Comparison of ENCODE assay signal across 17 cellular contexts in genomic region chr4:100208459-100208858, GRCh38. TPM values are rescaled to one million over a fixed set of nuclear protein-coding genes. Genes with fewer than 3 reads are reported as not detected.
A peak's percentile ranks its signal among the peaks of the same experiment; 100 is the strongest.
DNase-seq lines count a peak whose midpoint lies in the region; ATAC-seq, FAIRE-seq and TF ChIP-seq lines count a peak whose summit lies in the region.
"Had no signal": no experiment of that assay in that cellular context is flagged by ENCODE, and none has a peak within 500 bp of the region (broad histone marks: within the 10 kb centered on the region; RNA-seq: fewer than 3 reads in every experiment).

No MANE protein-coding gene starts in this region.

- POLR2A ChIA-PET in A549 (lab: Yijun Ruan, JAX), result no interaction called here

- TF ChIP-seq POLR2A in A549 (IDR thresholded peaks at IDR 0.05; ENCODE audit: low read length), result no peak

- CTCF ChIA-PET in A549 (lab: Yijun Ruan, JAX), result no interaction called here

- intact Hi-C loops in activated T-helper 1 cell treated with anti-CD3 and anti-CD28 coated beads, Interleukin-12 subunit alpha, Interleukin-12 subunit beta, Interleukin-2, Interleukin-4 antibody, amounts not matched to agents 30 ng/mL and 10 ng/mL and 1 ng/mL, durations not matched to agents 14 hours and 24 hours and 36 hours (cut with micrococcal nuclease), result loop anchor here (5.0 kb wide), 1 partner anchor 111 kb away; no protein-coding TSS in a partner anchor

- DNase-seq in A549 (ENCODE audit: low read depth in 1 of 2, low spot score in 1 of 2), result peak in 1 of 2 experiments; percentile 56
- DNase-seq in M059J (ENCODE audit: low read depth), result peak; percentile 28
- DNase-seq in DMS 273 (lab: John Stamatoyannopoulos, UW; ENCODE audit: unreplicated experiment), result no peak
- no peak for DNase-seq in NCI-H2196 treated with DMSO at 0.1 percent for 48 hours (lab: John Stamatoyannopoulos, UW; ENCODE audit: unreplicated experiment)
- DNase-seq in NCI-H748 (lab: John Stamatoyannopoulos, UW; ENCODE audit: unreplicated experiment), result no peak
- DNase-seq in activated T-helper 1 cell treated with anti-CD3 and anti-CD28 coated beads, Interleukin-12 subunit alpha, Interleukin-12 subunit beta, Interleukin-2, Interleukin-4 antibody, amounts not matched to agents 30 ng/mL and 10 ng/mL and 1 ng/mL, durations not matched to agents 14 hours and 24 hours and 36 hours (ENCODE audit: low spot score), result no peak
- DNase-seq: activated CD4-positive, alpha-beta T cell treated with anti-CD3 and anti-CD28 coated beads, Interleukin-2, amount 50 U/mL, for 1 hour; DMS79; mucosa of descending colon; NCI-H1417 treated with DMSO at 0.1 percent for 48 hours; NCI-H524; RPMI8226 had no signal

- H3K9me3 Mint-ChIP-seq in activated T-helper 1 cell treated with anti-CD3 and anti-CD28 coated beads, Interleukin-12 subunit alpha, Interleukin-12 subunit beta, Interleukin-2, Interleukin-4 antibody, amounts not matched to agents 30 ng/mL and 10 ng/mL and 1 ng/mL, durations not matched to agents 14 hours and 24 hours and 36 hours, result no peaks in the 10 kb centered on the region
- H3K9me3 Mint-ChIP-seq: type B pancreatic cell had no signal

- no peak overlapping the region for H3K27ac Mint-ChIP-seq in activated T-helper 1 cell treated with anti-CD3 and anti-CD28 coated beads, Interleukin-12 subunit alpha, Interleukin-12 subunit beta, Interleukin-2, Interleukin-4 antibody, amounts not matched to agents 30 ng/mL and 10 ng/mL and 1 ng/mL, durations not matched to agents 14 hours and 24 hours and 36 hours
- H3K27ac Mint-ChIP-seq: type B pancreatic cell had no signal

- H3K4me1 ChIP-seq in A549, result 0 out of 3 replicates have a peak, but pooled peaks cover 6% of the 10 kb centered on the region
- H3K4me1 ChIP-seq: parathyroid adenoma had no signal

- H3K4me1 Mint-ChIP-seq in activated T-helper 1 cell treated with anti-CD3 and anti-CD28 coated beads, Interleukin-12 subunit alpha, Interleukin-12 subunit beta, Interleukin-2, Interleukin-4 antibody, amounts not matched to agents 30 ng/mL and 10 ng/mL and 1 ng/mL, durations not matched to agents 14 hours and 24 hours and 36 hours (ENCODE audit: low read depth), result peaks cover 32% of the 10 kb centered on the region

- 4% methylated on average over 3 of the region's 3 CpGs for WGBS in A549 (ENCODE audit: missing lambda C conversion rate)

- ATAC-seq in A549 (peak; percentile 56 to 61; a peak in 3 of 6 replicates), GM19043 (IDR thresholded peaks at IDR 0.05; ENCODE audit: low read depth, unreplicated experiment) (peak; percentile 5), HG02870 (IDR thresholded peaks at IDR 0.05; ENCODE audit: unreplicated experiment) (peak; percentile 4)
- ATAC-seq: mucosa of descending colon had no signal

- no peaks in the 10 kb centered on the region for H3K36me3 Mint-ChIP-seq in activated T-helper 1 cell treated with anti-CD3 and anti-CD28 coated beads, Interleukin-12 subunit alpha, Interleukin-12 subunit beta, Interleukin-2, Interleukin-4 antibody, amounts not matched to agents 30 ng/mL and 10 ng/mL and 1 ng/mL, durations not matched to agents 14 hours and 24 hours and 36 hours (ENCODE audit: low read depth)
- H3K36me3 Mint-ChIP-seq: type B pancreatic cell had no signal

- TF ChIP-seq EP300 in A549 (IDR thresholded peaks at IDR 0.05), result no peak

- no peak overlapping the region for H3K4me3 ChIP-seq in A549
- H3K4me3 ChIP-seq: mucosa of descending colon had no signal

- no peak for FAIRE-seq in A549 (lab: Jason Lieb, UNC)
- FAIRE-seq: GM12891 had no signal

- no peak for TF ChIP-seq CTCF in A549 (IDR thresholded peaks at IDR 0.05)

- H3K9me3 ChIP-seq in A549, result no peaks in the 10 kb centered on the region
- H3K9me3 ChIP-seq: mucosa of descending colon had no signal

- TF ChIP-seq RAD21 in A549 (conservative IDR thresholded peaks at IDR 0.05 in 1 of 2, IDR thresholded peaks at IDR 0.05 in 1 of 2), result no peak

- H3K4me3 Mint-ChIP-seq in activated T-helper 1 cell treated with anti-CD3 and anti-CD28 coated beads, Interleukin-12 subunit alpha, Interleukin-12 subunit beta, Interleukin-2, Interleukin-4 antibody, amounts not matched to agents 30 ng/mL and 10 ng/mL and 1 ng/mL, durations not matched to agents 14 hours and 24 hours and 36 hours, result no peak overlapping the region
- H3K4me3 Mint-ChIP-seq: type B pancreatic cell had no signal

- peak overlapping the region; percentile 64 for H3K4me2 ChIP-seq in A549

- H3K27ac ChIP-seq in A549, result peak overlapping the region in 1 of 2 experiments; percentile 33; a peak in 1 of 6 replicates
- H3K27ac ChIP-seq: parathyroid adenoma had no signal

- H3K27me3 Mint-ChIP-seq in activated T-helper 1 cell treated with anti-CD3 and anti-CD28 coated beads, Interleukin-12 subunit alpha, Interleukin-12 subunit beta, Interleukin-2, Interleukin-4 antibody, amounts not matched to agents 30 ng/mL and 10 ng/mL and 1 ng/mL, durations not matched to agents 14 hours and 24 hours and 36 hours (ENCODE audit: insufficient read depth), result peaks cover 19% of the 10 kb centered on the region

TF ChIP-seq in A549, 52 proteins besides CTCF, POLR2A, EP300 and RAD21:
- TF ChIP-seq EHMT2 (IDR thresholded peaks at IDR 0.05; ENCODE audit: low read depth) (no peak), MAX (IDR thresholded peaks at IDR 0.05) (no peak), CBX8 (IDR thresholded peaks at IDR 0.05) (no peak), EHF (CRISPR knock-in tag; IDR thresholded peaks at IDR 0.05) (no peak), RNF2 (IDR thresholded peaks at IDR 0.05; ENCODE audit: borderline replicate concordance, low read depth) (no peak), HOXA7 (CRISPR knock-in tag; IDR thresholded peaks at IDR 0.05) (no peak), PBX3 (IDR thresholded peaks at IDR 0.05) (no peak), CEBPB (IDR thresholded peaks at IDR 0.05) (no peak), SREBF2 (IDR thresholded peaks at IDR 0.05) (no peak), ZNF302 (CRISPR knock-in tag; IDR thresholded peaks at IDR 0.05) (no peak)

RNA-seq across cellular contexts. Expression of gene DDIT4L, which starts 18.2 kb away (rescaled TPM):
- polyA plus RNA-seq in A549 (2011; rRNA removed), result 4.0 and 5.0 TPM in 2 replicates
- 0.57 and 0.69 TPM in 2 replicates for polyA plus RNA-seq in A549 (2012; cell fraction: cytosol; rRNA removed)
- 0.28 and 0.48 TPM in 2 replicates for polyA plus RNA-seq in A549 (2012; cell fraction: nucleus; rRNA removed)
- polyA plus RNA-seq in A549 (2017; fragmentation: RNase III; extraction: RNeasy Plus Mini Kit Qiagen cat#74134 plus additional on column Dnase treatment), result 0.70 to 0.75 TPM (median 0.75 TPM) in 3 replicates
- polyA minus RNA-seq in A549 (2011; rRNA and poly(A)+ RNA removed), result 1.4 and 2.1 TPM in 2 replicates
- total RNA-seq in M059J (2014; rRNA removed; shearing (Covaris generic)), result 2.7 and 5.5 TPM in 2 replicates
- 0.34 and 0.76 TPM in 2 replicates for total RNA-seq in activated T-helper 1 cell treated with anti-CD3 and anti-CD28 coated beads, Interleukin-12 subunit alpha, Interleukin-12 subunit beta, Interleukin-2, Interleukin-4 antibody, amounts not matched to agents 30 ng/mL and 10 ng/mL and 1 ng/mL, durations not matched to agents 14 hours and 24 hours and 36 hours

Comparison
In these comparisons a context has a peak if more than half of its experiments do, and no peak if none do; other contexts are left out.
1. ATAC-seq: peak in every context shown above with its lines; median percentile 58 in A549; 5 in GM19043; 4 in HG02870.